Comparison of ENCODE assay signal across 8 cellular contexts in genomic region chr15:32994810-32995424, GRCh38.
DNase-seq lines count a peak whose midpoint lies in the region; TF ChIP-seq lines count a peak whose summit lies in the region.

No MANE protein-coding gene starts in this region.

- no peaks in the 10 kb centered on the region for H3K36me3 ChIP-seq in osteoblast (ENCODE audit: insufficient read depth, low read length)

- peak; percentile 62 for TF ChIP-seq CTCF in choroid plexus epithelial cell (conservative IDR thresholded peaks at IDR 0.05; ENCODE audit: low read depth, low read length)
- TF ChIP-seq CTCF in osteoblast (IDR thresholded peaks at IDR 0.05; ENCODE audit: extremely low read depth, low read depth, low read length): peak; percentile 71

- no peak overlapping the region for H3K4me2 ChIP-seq in osteoblast (ENCODE audit: insufficient read depth, low read length)

- no peaks in the 10 kb centered on the region for H3K27me3 ChIP-seq in osteoblast (ENCODE audit: insufficient read depth, low read length)

- no peaks in the 10 kb centered on the region for H4K20me1 ChIP-seq in osteoblast (ENCODE audit: insufficient read depth, low read length)

- H2AFZ ChIP-seq in osteoblast (ENCODE audit: low read length): peak overlapping the region; percentile 24

- H3K4me3 ChIP-seq in choroid plexus epithelial cell (ENCODE audit: low read depth, low read length): no peak overlapping the region
- no peak overlapping the region for H3K4me3 ChIP-seq in osteoblast (ENCODE audit: insufficient read depth, low read length)

- peak overlapping the region; percentile 72 for H3K27ac ChIP-seq in osteoblast (ENCODE audit: low read depth, low read length)

- peaks cover 10% of the 10 kb centered on the region for H3K4me1 ChIP-seq in osteoblast (ENCODE audit: insufficient read depth, low read length)

- no peaks in the 10 kb centered on the region for H3K9me3 ChIP-seq in osteoblast (ENCODE audit: low read depth, low read length)

- DNase-seq in NCI-H1105 treated with DMSO at 0.1 percent for 48 hours (lab: John Stamatoyannopoulos, UW) (peak; percentile 22), NCI-H1105 (lab: John Stamatoyannopoulos, UW) (no peak), NCI-H345 treated with DMSO at 0.1 percent for 48 hours (lab: John Stamatoyannopoulos, UW; ENCODE audit: unreplicated experiment) (peak; percentile 16), choroid plexus epithelial cell (ENCODE audit: low read depth) (peak; percentile 83), osteoblast (ENCODE audit: insufficient read length, low spot score, missing footprints) (no peak), cerebellar nuclear complex (lab: John Stamatoyannopoulos, UW) (no peak), ureter (ENCODE audit: low spot score) (no peak), anterior cingulate cortex (lab: John Stamatoyannopoulos, UW) (no peak)

- H3K79me2 ChIP-seq in osteoblast (ENCODE audit: insufficient read depth, low read length): peaks cover 15% of the 10 kb centered on the region

Comparison
In these comparisons a context has a peak if more than half of its experiments do, and no peak if none do; other contexts are left out.
1. DNase-seq: peak in NCI-H1105 treated with DMSO at 0.1 percent for 48 hours (single experiment), NCI-H345 treated with DMSO at 0.1 percent for 48 hours (single experiment) and choroid plexus epithelial cell (single experiment); none in NCI-H1105 (single experiment), osteoblast (single experiment), cerebellar nuclear complex (0 of 2), ureter (single experiment) and anterior cingulate cortex (0 of 58).